Comparison of ENCODE assay signal across 9 cellular contexts in genomic region chr10:124640538-124641231, GRCh38.
DNase-seq lines count a peak whose midpoint lies in the region; ATAC-seq lines count a peak whose summit lies in the region.
"Had no signal": no experiment of that assay in that cellular context is flagged by ENCODE, and none has a peak within 500 bp of the region (broad histone marks: within the 10 kb centered on the region; RNA-seq: fewer than 3 reads in every experiment).

No MANE protein-coding gene starts in this region.

- peak overlapping the region; percentile 93 to 100 (median 96) for H3K4me2 ChIP-seq in BLaER1 treated with 17β-estradiol and CSF1 and Interleukin-3, amounts not matched to agents 10 nM and 100 nM

- peaks cover 25% of the 10 kb centered on the region for H3K36me3 Mint-ChIP-seq in stimulated activated effector memory CD8-positive, alpha-beta T cell treated with anti-CD3 and anti-CD28 coated beads, Interleukin-12 subunit alpha, Interleukin-12 subunit beta, amount 100 ng/mL, for 72 hours

- no peaks in the 10 kb centered on the region for H3K27me3 ChIP-seq in BLaER1 treated with 17β-estradiol and CSF1 and Interleukin-3, amounts not matched to agents 10 nM and 100 nM

- peaks cover 92 to 100% (median 96%) of the 10 kb centered on the region in 10 experiments for H3K4me1 ChIP-seq in BLaER1 treated with 17β-estradiol and CSF1 and Interleukin-3, amounts not matched to agents 10 nM and 100 nM

- H3K36me3 ChIP-seq in BLaER1 treated with 17β-estradiol and CSF1 and Interleukin-3, amounts not matched to agents 10 nM and 100 nM, result peaks cover 0 to 17% (median 0%) of the 10 kb centered on the region in 11 experiments; a peak in 2 of 22 replicates

- H3K9me3 ChIP-seq in BLaER1 treated with 17β-estradiol and CSF1 and Interleukin-3, amounts not matched to agents 10 nM and 100 nM (replicated peaks in 1 of 11), result no peaks in the 10 kb centered on the region

- peak overlapping the region; percentile 63 to 92 (median 87) for H3K27ac ChIP-seq in BLaER1 treated with 17β-estradiol and CSF1 and Interleukin-3, amounts not matched to agents 10 nM and 100 nM
- H3K27ac ChIP-seq: VCaP had no signal

- H3K9ac ChIP-seq in BLaER1 treated with 17β-estradiol and CSF1 and Interleukin-3, amounts not matched to agents 10 nM and 100 nM, result peak overlapping the region; percentile 55 to 80 (median 77); a peak in 21 of 22 replicates

- H4K20me1 ChIP-seq in BLaER1 treated with 17β-estradiol and CSF1 and Interleukin-3, amounts not matched to agents 10 nM and 100 nM, result peaks cover 0 to 95% (median 20%) of the 10 kb centered on the region in 11 experiments; a peak in 16 of 22 replicates

- peak overlapping the region; percentile 75 for H3K4me3 Mint-ChIP-seq in stimulated activated effector memory CD8-positive, alpha-beta T cell treated with anti-CD3 and anti-CD28 coated beads, Interleukin-12 subunit alpha, Interleukin-12 subunit beta, amount 100 ng/mL, for 72 hours

- ATAC-seq in GM21423 (IDR thresholded peaks at IDR 0.05; ENCODE audit: unreplicated experiment) (peak; percentile 48), esophagus mucosa (peak; percentile 48)
- peak; percentile 70 for ATAC-seq in stimulated activated effector memory CD8-positive, alpha-beta T cell treated with anti-CD3 and anti-CD28 coated beads, Interleukin-12 subunit alpha, Interleukin-12 subunit beta, amount 100 ng/mL, for 72 hours

- peak overlapping the region; percentile 95 for H3K27ac Mint-ChIP-seq in stimulated activated effector memory CD8-positive, alpha-beta T cell treated with anti-CD3 and anti-CD28 coated beads, Interleukin-12 subunit alpha, Interleukin-12 subunit beta, amount 100 ng/mL, for 72 hours

- no peaks in the 10 kb centered on the region for H3K9me3 Mint-ChIP-seq in stimulated activated effector memory CD8-positive, alpha-beta T cell treated with anti-CD3 and anti-CD28 coated beads, Interleukin-12 subunit alpha, Interleukin-12 subunit beta, amount 100 ng/mL, for 72 hours

- H3K4me3 ChIP-seq in BLaER1 treated with 17β-estradiol and CSF1 and Interleukin-3, amounts not matched to agents 10 nM and 100 nM, result peak overlapping the region in 7 of 10 experiments; percentile 5 to 43 (median 34); a peak in 10 of 20 replicates

- DNase-seq in NOMO-1 treated with DMSO at 0.1 percent for 48 hours (lab: John Stamatoyannopoulos, UW; ENCODE audit: unreplicated experiment) (peak; percentile 44), DMS114 treated with DMSO at 0.1 percent for 48 hours (lab: John Stamatoyannopoulos, UW; ENCODE audit: unreplicated experiment) (no peak), islet precursor cell (no peak), NCI-H748 (lab: John Stamatoyannopoulos, UW; ENCODE audit: unreplicated experiment) (no peak)
- no peak for DNase-seq in stimulated activated effector memory CD8-positive, alpha-beta T cell treated with anti-CD3 and anti-CD28 coated beads, Interleukin-12 subunit alpha, Interleukin-12 subunit beta, amount 100 ng/mL, for 72 hours (ENCODE audit: low spot score in 2 of 2)

- H3K4me1 Mint-ChIP-seq in stimulated activated effector memory CD8-positive, alpha-beta T cell treated with anti-CD3 and anti-CD28 coated beads, Interleukin-12 subunit alpha, Interleukin-12 subunit beta, amount 100 ng/mL, for 72 hours, result peaks cover 96% of the 10 kb centered on the region
